In genomic region chr7:132485600-132486594, GRCh38 we compare ENCODE assay signal across 10 cellular contexts.
DNase-seq lines count a peak whose midpoint lies in the region; ATAC-seq, FAIRE-seq and TF ChIP-seq lines count a peak whose summit lies in the region.
"Had no signal": no experiment of that assay in that cellular context is flagged by ENCODE, and none has a peak within 500 bp of the region (broad histone marks: within the 10 kb centered on the region; RNA-seq: fewer than 3 reads in every experiment).

No MANE protein-coding gene starts in this region.

- no peak for FAIRE-seq in kidney (lab: Jason Lieb, UNC)

- no peak for ATAC-seq in HG03432 (IDR thresholded peaks at IDR 0.05; ENCODE audit: unreplicated experiment)
- no peak for ATAC-seq in GM18517 (IDR thresholded peaks at IDR 0.05; ENCODE audit: unreplicated experiment)

- H3K9ac ChIP-seq in kidney (ENCODE audit: low read length in 2 of 2) (no peak overlapping the region), subcutaneous abdominal adipose tissue (ENCODE audit: low read length in 5 of 5) (no peak overlapping the region)

- DNase-seq in activated naive CD4-positive, alpha-beta T cell treated with Interleukin-2 at 50 U/mL for 16 hours: peak; percentile 4
- no peak for DNase-seq in activated naive CD4-positive, alpha-beta T cell treated with anti-CD3 and anti-CD28 coated beads, Interleukin-2, amount 50 U/mL, for 16 hours
- peak; percentile 82 for DNase-seq in kidney
- DNase-seq in NCI-H510A treated with DMSO at 0.1 percent for 48 hours (lab: John Stamatoyannopoulos, UW): no peak
- DNase-seq: KG1, NCI-H69 had no signal

- no peaks in the 10 kb centered on the region for H3K27me3 Mint-ChIP-seq in activated naive CD8-positive, alpha-beta T cell

- H3K36me3 ChIP-seq in kidney (ENCODE audit: control insufficient read depth in 1 of 2, insufficient read depth in 2 of 2, low read length in 2 of 2) (no peaks in the 10 kb centered on the region), subcutaneous abdominal adipose tissue (ENCODE audit: control insufficient read depth in 5 of 5, insufficient read depth in 5 of 5, low read length in 5 of 5) (peaks cover 0 to 4% (median 0%) of the 10 kb centered on the region in 5 donors)

- H3K27me3 ChIP-seq in subcutaneous abdominal adipose tissue (ENCODE audit: control insufficient read depth in 5 of 5, insufficient read depth in 4 of 5, low read length in 5 of 5): no peaks in the 10 kb centered on the region

- no peak for TF ChIP-seq CTCF in kidney (IDR thresholded peaks at IDR 0.05; ENCODE audit: borderline replicate concordance, extremely low read depth, insufficient read depth)

- no peaks in the 10 kb centered on the region for H3K9me3 ChIP-seq in kidney (ENCODE audit: control insufficient read depth in 1 of 2, low read length in 2 of 2)
- H3K9me3 ChIP-seq in subcutaneous abdominal adipose tissue (ENCODE audit: control insufficient read depth in 5 of 5, low read length in 5 of 5): no peaks in the 10 kb centered on the region

- H3K4me1 ChIP-seq in kidney (ENCODE audit: control insufficient read depth in 1 of 2, insufficient read depth in 1 of 2, low read depth in 1 of 2, low read length in 2 of 2) (no peaks in the 10 kb centered on the region), subcutaneous abdominal adipose tissue (ENCODE audit: control insufficient read depth in 5 of 5, insufficient read depth in 5 of 5, low read length in 5 of 5) (peaks cover 19 to 60% (median 45%) of the 10 kb centered on the region in 5 donors)

- peak overlapping the region; percentile 0 for H3K27ac Mint-ChIP-seq in activated naive CD8-positive, alpha-beta T cell

- intact Hi-C loops in kidney (cut with DNase I): no loop called here

- peaks cover 57% of the 10 kb centered on the region for H3K4me1 Mint-ChIP-seq in activated naive CD8-positive, alpha-beta T cell (ENCODE audit: low read depth)

- H3K4me3 ChIP-seq in kidney (ENCODE audit: low read length in 2 of 2) (no peak overlapping the region), subcutaneous abdominal adipose tissue (ENCODE audit: low read depth in 1 of 5, low read length in 5 of 5) (no peak overlapping the region)

- no peaks in the 10 kb centered on the region for H3K9me3 Mint-ChIP-seq in activated naive CD8-positive, alpha-beta T cell (ENCODE audit: low read depth)

- H3K4me3 Mint-ChIP-seq in activated naive CD8-positive, alpha-beta T cell: peak overlapping the region; percentile 27

- H3K27ac ChIP-seq in kidney (ENCODE audit: low read depth in 2 of 2, low read length in 2 of 2) (no peak overlapping the region), subcutaneous abdominal adipose tissue (ENCODE audit: low read depth, low read length) (peak overlapping the region; percentile 64)

- no peaks in the 10 kb centered on the region for H3K36me3 Mint-ChIP-seq in activated naive CD8-positive, alpha-beta T cell

Comparison
In these comparisons a context has a peak if more than half of its experiments do, and no peak if none do; other contexts are left out.
1. DNase-seq: peak in activated naive CD4-positive, alpha-beta T cell treated with Interleukin-2 at 50 U/mL for 16 hours (single experiment) and kidney (single experiment); none in activated naive CD4-positive, alpha-beta T cell treated with anti-CD3 and anti-CD28 coated beads, Interleukin-2, amount 50 U/mL, for 16 hours (single experiment) and NCI-H510A treated with DMSO at 0.1 percent for 48 hours (single experiment).